Comparison of ENCODE assay signal across 13 cellular contexts in the genomic region with DNA sequence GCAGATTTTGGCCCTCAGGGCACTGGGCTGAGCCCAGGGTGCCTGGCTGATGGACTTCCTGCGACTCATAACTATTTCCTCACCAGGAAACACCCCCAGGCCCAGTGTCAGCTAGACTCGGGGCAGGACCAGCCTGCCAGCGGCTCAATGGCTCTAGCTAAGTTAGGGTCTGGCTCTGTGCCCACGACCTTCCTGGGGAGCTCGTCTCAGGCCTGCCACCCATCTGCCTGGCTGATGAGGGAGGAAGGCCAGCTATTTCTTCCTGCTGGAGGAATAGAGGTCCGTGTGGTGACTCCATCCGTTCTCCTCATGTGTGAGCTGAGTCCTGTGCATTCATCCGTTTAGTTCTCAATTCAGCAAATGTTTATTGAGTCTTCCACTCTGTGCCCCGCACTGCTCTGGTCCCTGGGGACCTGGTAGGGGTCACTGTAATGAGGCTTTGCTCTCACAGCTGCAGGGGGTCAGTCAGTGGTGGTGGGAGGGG. TPM values are rescaled to one million over a fixed set of nuclear protein-coding genes. Genes with fewer than 3 reads are reported as not detected.
DNase-seq lines count a peak whose midpoint lies in the region; ATAC-seq and TF ChIP-seq lines count a peak whose summit lies in the region.
"Had no signal": no experiment of that assay in that cellular context is flagged by ENCODE, and none has a peak within 500 bp of the region (broad histone marks: within the 10 kb centered on the region; RNA-seq: fewer than 3 reads in every experiment).

No MANE protein-coding gene starts in this region.

- H3K4me2 ChIP-seq in HCT116 (ENCODE audit: low read length): peak overlapping the region; percentile 67
- peak overlapping the region; percentile 66 for H3K4me2 ChIP-seq in skeletal muscle satellite cell (ENCODE audit: low read length)

- no peaks in the 10 kb centered on the region for H3K9me3 Mint-ChIP-seq in activated CD8-positive, alpha-beta T cell treated with anti-CD3 and anti-CD28 coated beads, Interleukin-2, amount 10 ng/mL, durations not matched to agents 7 days and 5 days (ENCODE audit: insufficient read depth)
- H3K9me3 Mint-ChIP-seq: T-helper 1 cell treated with Interleukin-12 subunit alpha and Interleukin-12 subunit beta and Interleukin-4 antibody, amounts not matched to agents 30 μg/mL and 1 μg/mL, for 36 hours had no signal

- H3K36me3 ChIP-seq in HCT116 (ENCODE audit: control insufficient read depth in 1 of 2, insufficient read depth in 2 of 2, low read length in 2 of 2) (no peaks in the 10 kb centered on the region), SK-N-MC (ENCODE audit: insufficient read depth, low read length) (no peaks in the 10 kb centered on the region), skeletal muscle satellite cell (ENCODE audit: insufficient read depth, low read length) (peaks cover 7% of the 10 kb centered on the region)
- H3K36me3 ChIP-seq: esophagus squamous epithelium had no signal

- RAD21 ChIA-PET in HCT116 (lab: Charles Lee; ENCODE audit: low non-redundant PET in 1 of 2, low total read pairs in 2 of 2, uncharacterized antibody in 2 of 2, unreplicated experiment in 2 of 2): interaction anchor here (0.5 to 1.8 kb wide), 3 partner anchors 44 to 46 kb away, joined by 3 to 11 read pairs (median 3); no protein-coding TSS in a partner anchor

- H3K9ac ChIP-seq in HCT116 (ENCODE audit: low read length) (peak overlapping the region; percentile 7; the same call in 1 of the 2 replicates), SK-N-MC (ENCODE audit: insufficient read length) (peak overlapping the region; percentile 41), skeletal muscle satellite cell (ENCODE audit: low read depth, low read length) (no peak overlapping the region)

- H3K27ac ChIP-seq in HCT116 (ENCODE audit: low read depth, low read length) (0 out of 2 replicates have a peak overlapping the region, but pooled peaks have one; percentile 0), SK-N-MC (no peak overlapping the region)

- DNase-seq in HCT116 (ENCODE audit: low read depth, low spot score) (no peak), SK-N-MC (ENCODE audit: low read depth, low spot score) (no peak), glomerular visceral epithelial cell (ENCODE audit: extremely low spot score) (peak; percentile 95), HuH-7 (ENCODE audit: low spot score) (no peak)
- no peak for DNase-seq in activated CD8-positive, alpha-beta T cell treated with anti-CD3 and anti-CD28 coated beads, Interleukin-2, amount 10 ng/mL, durations not matched to agents 7 days and 5 days
- DNase-seq: activated effector memory CD4-positive, alpha-beta T cell treated with anti-CD3 and anti-CD28 coated beads, Interleukin-2, amount 50 U/mL, for 16 hours; esophagus squamous epithelium; NCI-H1092 treated with DMSO at 0.1 percent for 48 hours; nucleus accumbens had no signal

- H4K20me1 ChIP-seq in HCT116 (ENCODE audit: insufficient read depth): no peaks in the 10 kb centered on the region

- POLR2A ChIA-PET in HCT116 (lab: Charles Lee): interaction anchor here (0.6 kb wide), 1 partner anchor 45 kb away, joined by 4 read pairs; no protein-coding TSS in a partner anchor
- POLR2A ChIA-PET in activated CD8-positive, alpha-beta T cell treated with anti-CD3 and anti-CD28 coated beads, Interleukin-2, amount 10 ng/mL, durations not matched to agents 7 days and 5 days (lab: Charles Lee): no interaction called here

- CTCF ChIA-PET in HCT116 (lab: Charles Lee): interaction anchor here (1.0 to 5.9 kb wide), 6 partner anchors 11 to 84 kb away, joined by 3 to 44 read pairs (median 4); partner anchors contain the start of gene KIRREL1
- CTCF ChIA-PET in activated CD8-positive, alpha-beta T cell treated with anti-CD3 and anti-CD28 coated beads, Interleukin-2, amount 10 ng/mL, durations not matched to agents 7 days and 5 days (lab: Charles Lee): interaction anchor here (0.9 to 2.8 kb wide), 3 partner anchors 46 to 83 kb away, joined by 3 to 20 read pairs (median 7); no protein-coding TSS in a partner anchor

- ATAC-seq in HCT116: peak; percentile 75
- ATAC-seq in activated CD8-positive, alpha-beta T cell treated with anti-CD3 and anti-CD28 coated beads, Interleukin-2, amount 10 ng/mL, durations not matched to agents 7 days and 5 days: no peak
- ATAC-seq in GM21367 (IDR thresholded peaks at IDR 0.05; ENCODE audit: unreplicated experiment): no peak
- no peak for ATAC-seq in GM19395 (IDR thresholded peaks at IDR 0.05; ENCODE audit: unreplicated experiment)

- 0 out of 4 replicates have a peak overlapping the region, but pooled peaks of 1 of the 2 experiments have one; percentile 5 for H3K4me3 ChIP-seq in HCT116 (replicated peaks in 1 of 2; ENCODE audit: low read depth in 1 of 2, low read length in 2 of 2)
- no peak overlapping the region for H3K4me3 ChIP-seq in SK-N-MC
- H3K4me3 ChIP-seq in skeletal muscle satellite cell (ENCODE audit: low read length): peak overlapping the region; percentile 29
- H3K4me3 ChIP-seq: esophagus squamous epithelium had no signal

- H3K27me3 Mint-ChIP-seq in activated CD8-positive, alpha-beta T cell treated with anti-CD3 and anti-CD28 coated beads, Interleukin-2, amount 10 ng/mL, durations not matched to agents 7 days and 5 days (ENCODE audit: low read depth): no peaks in the 10 kb centered on the region

- no peak overlapping the region for H2AFZ ChIP-seq in HCT116 (ENCODE audit: low read depth, low read length, poor library complexity, severe bottlenecking)

- no peaks in the 10 kb centered on the region for H3K4me1 Mint-ChIP-seq in activated CD8-positive, alpha-beta T cell treated with anti-CD3 and anti-CD28 coated beads, Interleukin-2, amount 10 ng/mL, durations not matched to agents 7 days and 5 days (ENCODE audit: low read depth)

- no peak for TF ChIP-seq RAD21 in HCT116 (IDR thresholded peaks at IDR 0.05; ENCODE audit: low read depth)

- no peaks in the 10 kb centered on the region for H3K9me2 ChIP-seq in HCT116 (ENCODE audit: insufficient read depth)

- intact Hi-C loops in HCT116 (cut with micrococcal nuclease): no loop called here

- no peak overlapping the region for H3K27ac Mint-ChIP-seq in activated CD8-positive, alpha-beta T cell treated with anti-CD3 and anti-CD28 coated beads, Interleukin-2, amount 10 ng/mL, durations not matched to agents 7 days and 5 days
- H3K27ac Mint-ChIP-seq: T-helper 1 cell treated with Interleukin-12 subunit alpha and Interleukin-12 subunit beta and Interleukin-4 antibody, amounts not matched to agents 30 μg/mL and 1 μg/mL, for 36 hours had no signal

- H3K36me3 Mint-ChIP-seq in activated CD8-positive, alpha-beta T cell treated with anti-CD3 and anti-CD28 coated beads, Interleukin-2, amount 10 ng/mL, durations not matched to agents 7 days and 5 days (ENCODE audit: low read depth): no peaks in the 10 kb centered on the region

- peaks cover 9 to 23% of the 10 kb centered on the region in 2 experiments for H3K4me1 ChIP-seq in HCT116 (ENCODE audit: control insufficient read depth in 1 of 2, insufficient read depth in 2 of 2, low read length in 2 of 2)
- peaks cover 38% of the 10 kb centered on the region for H3K4me1 ChIP-seq in skeletal muscle satellite cell (ENCODE audit: control insufficient read depth, insufficient read depth, low read length)

- H3K9me3 ChIP-seq in HCT116 (ENCODE audit: control insufficient read depth in 1 of 2, insufficient read depth in 1 of 2, low read depth in 1 of 2, low read length in 2 of 2) (no peaks in the 10 kb centered on the region), SK-N-MC (ENCODE audit: low read depth, low read length) (no peaks in the 10 kb centered on the region), skeletal muscle satellite cell (replicated peaks; ENCODE audit: low read length) (no peaks in the 10 kb centered on the region)
- H3K9me3 ChIP-seq: esophagus squamous epithelium had no signal

- peaks cover 75% of the 10 kb centered on the region for H3K79me2 ChIP-seq in HCT116 (ENCODE audit: insufficient read depth, low read length)

- no TSS peak for BruUV-seq in HCT116 (replicated peaks; lab: Mats Ljungman, UMichigan)

- TF ChIP-seq POLR2A in HCT116 (IDR thresholded peaks at IDR 0.05; ENCODE audit: borderline replicate concordance, extremely low read depth, insufficient read depth, insufficient read length): no peak

- TF ChIP-seq CTCF in HCT116 (IDR thresholded peaks at IDR 0.05 in 2 of 3, conservative IDR thresholded peaks at IDR 0.05 in 1 of 3; ENCODE audit: borderline replicate concordance in 1 of 3, insufficient read depth in 1 of 3, low read depth in 2 of 3, low read length in 2 of 3): no peak

- H3K27me3 ChIP-seq in HCT116 (ENCODE audit: insufficient read depth, low read length) (no peaks in the 10 kb centered on the region), skeletal muscle satellite cell (ENCODE audit: control insufficient read depth, insufficient read depth, low read length) (no peaks in the 10 kb centered on the region)
- H3K27me3 ChIP-seq: esophagus squamous epithelium had no signal

- no peak overlapping the region for H3K4me3 Mint-ChIP-seq in activated CD8-positive, alpha-beta T cell treated with anti-CD3 and anti-CD28 coated beads, Interleukin-2, amount 10 ng/mL, durations not matched to agents 7 days and 5 days
- H3K4me3 Mint-ChIP-seq: T-helper 1 cell treated with Interleukin-12 subunit alpha and Interleukin-12 subunit beta and Interleukin-4 antibody, amounts not matched to agents 30 μg/mL and 1 μg/mL, for 36 hours had no signal

TF ChIP-seq in HCT116, 20 proteins besides CTCF, POLR2A, EP300 and RAD21 (continues in another document):
- TF ChIP-seq EZH2 (IDR thresholded peaks at IDR 0.05) (no peak), SIN3A (IDR thresholded peaks at IDR 0.05; ENCODE audit: low read depth) (no peak), MAX (IDR thresholded peaks at IDR 0.05) (no peak), YY1 (IDR thresholded peaks at IDR 0.05; ENCODE audit: extremely low read depth, insufficient replicate concordance, low read depth, low read length) (no peak)

RNA-seq across cellular contexts. Expression of gene KIRREL1, which starts 44.5 kb away (rescaled TPM):
- total RNA-seq in HCT116 (2021; ENCODE audit: unreplicated experiment): 20.0 TPM
- 12.6 and 14.3 TPM in 2 replicates for polyA plus RNA-seq in HCT116 (2012)
- total RNA-seq in skeletal muscle satellite cell (2012; rRNA removed): 83.4 and 83.9 TPM in 2 replicates
- total RNA-seq in activated CD8-positive, alpha-beta T cell treated with anti-CD3 and anti-CD28 coated beads, Interleukin-2, amount 10 ng/mL, durations not matched to agents 7 days and 5 days: not detected

Comparison
In these comparisons a context has a peak if more than half of its experiments do, and no peak if none do; other contexts are left out.
1. RNA of gene KIRREL1, which starts 44.5 kb away (total RNA-seq): 20.0 TPM in HCT116 (single experiment); not detected in activated CD8-positive, alpha-beta T cell treated with anti-CD3 and anti-CD28 coated beads, Interleukin-2, amount 10 ng/mL, durations not matched to agents 7 days and 5 days; every median in the first group is over 10 times any median in the second.